10 cellular contexts compared by ENCODE assay signal in the genomic region with DNA sequence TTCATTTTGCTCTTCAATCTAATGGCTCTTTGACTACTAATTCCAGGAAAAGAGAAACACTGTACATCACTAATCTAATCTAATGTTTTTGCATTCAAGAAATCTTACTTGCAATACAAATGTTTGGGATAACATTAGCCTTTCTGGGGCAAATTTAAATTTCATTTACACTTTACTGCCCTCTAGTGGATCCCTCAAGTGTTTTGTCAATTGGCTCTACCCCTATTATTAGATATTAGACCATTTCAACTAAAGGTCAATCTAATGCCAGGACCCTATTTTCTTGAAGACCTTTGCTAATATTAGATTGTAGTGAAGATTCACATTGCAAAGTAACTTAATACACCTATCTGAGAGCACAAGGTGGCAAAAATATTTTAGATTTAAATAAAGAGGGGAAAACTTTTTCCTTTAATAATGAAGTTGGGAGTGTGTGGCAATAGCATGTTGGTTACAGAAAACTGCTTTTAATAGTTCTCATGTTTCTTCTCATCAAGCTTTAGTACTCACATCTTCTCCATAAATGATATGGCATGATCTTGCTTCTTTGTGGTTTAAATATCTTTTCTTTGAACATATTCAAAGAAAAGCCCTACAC. TPM values are rescaled to one million over a fixed set of nuclear protein-coding genes. Genes with fewer than 3 reads are reported as not detected.
DNase-seq lines count a peak whose midpoint lies in the region; ATAC-seq, FAIRE-seq and TF ChIP-seq lines count a peak whose summit lies in the region.
"Had no signal": no experiment of that assay in that cellular context is flagged by ENCODE, and none has a peak within 500 bp of the region (broad histone marks: within the 10 kb centered on the region; RNA-seq: fewer than 3 reads in every experiment).

No MANE protein-coding gene starts in this region.

- no peak overlapping the region for H3K27ac ChIP-seq in keratinocyte (ENCODE audit: control insufficient read depth, insufficient read depth, low read length)
- H3K27ac ChIP-seq: SJSA1 had no signal

- H4K20me1 ChIP-seq in keratinocyte (ENCODE audit: control insufficient read depth, extremely low read depth, insufficient read depth, low read length): no peaks in the 10 kb centered on the region

- H3K27ac Mint-ChIP-seq in WTC11: no peak overlapping the region
- no peak overlapping the region for H3K27ac Mint-ChIP-seq in activated naive CD4-positive, alpha-beta T cell treated with anti-CD3 and anti-CD28 coated beads, Interleukin-2, amount 10 ng/mL, durations not matched to agents 7 days and 5 days
- H3K27ac Mint-ChIP-seq: naive thymus-derived CD8-positive, alpha-beta T cell had no signal

- POLR2A ChIA-PET in WTC11 (lab: Charles Lee): no interaction called here

- DNase-seq in G401 (ENCODE audit: low spot score) (peak; percentile 64), LoVo (ENCODE audit: low spot score) (peak; percentile 61), WTC11 (ENCODE audit: low spot score) (no peak), keratinocyte (ENCODE audit: low read depth, low spot score) (no peak)
- no peak for DNase-seq in activated naive CD4-positive, alpha-beta T cell treated with anti-CD3 and anti-CD28 coated beads, Interleukin-2, amount 10 ng/mL, durations not matched to agents 7 days and 5 days

- no peaks in the 10 kb centered on the region for H3K79me2 ChIP-seq in keratinocyte (ENCODE audit: control insufficient read depth, insufficient read depth, low read length)

- H3K9me3 ChIP-seq in keratinocyte (ENCODE audit: control insufficient read depth, low read depth, low read length): no peaks in the 10 kb centered on the region
- H3K9me3 ChIP-seq: SJSA1 had no signal

- dilution Hi-C loops in keratinocyte (cut with MboI; ENCODE audit: extremely low pct_ligation_motif_present, low sequenced_read_pairs): no loop called here

- H3K9me3 Mint-ChIP-seq in WTC11: no peaks in the 10 kb centered on the region
- H3K9me3 Mint-ChIP-seq in activated naive CD4-positive, alpha-beta T cell treated with anti-CD3 and anti-CD28 coated beads, Interleukin-2, amount 10 ng/mL, durations not matched to agents 7 days and 5 days: no peaks in the 10 kb centered on the region
- H3K9me3 Mint-ChIP-seq: naive thymus-derived CD8-positive, alpha-beta T cell had no signal

- H3K4me1 ChIP-seq in keratinocyte (ENCODE audit: control insufficient read depth, extremely low read depth, insufficient read depth, low read length): peaks cover 15% of the 10 kb centered on the region

- H2AFZ ChIP-seq in keratinocyte (ENCODE audit: control insufficient read depth, low read length): no peak overlapping the region

- H3K9ac ChIP-seq in keratinocyte (ENCODE audit: control insufficient read depth, extremely low read depth, insufficient read depth, low read length): no peak overlapping the region

- H3K27me3 ChIP-seq in keratinocyte (ENCODE audit: control insufficient read depth, extremely low read depth, insufficient read depth, low read length): peaks cover 5% of the 10 kb centered on the region

- peaks cover 34% of the 10 kb centered on the region for H3K27me3 Mint-ChIP-seq in WTC11 (ENCODE audit: low read depth)
- H3K27me3 Mint-ChIP-seq in activated naive CD4-positive, alpha-beta T cell treated with anti-CD3 and anti-CD28 coated beads, Interleukin-2, amount 10 ng/mL, durations not matched to agents 7 days and 5 days: peaks cover 29% of the 10 kb centered on the region

- CTCF ChIA-PET in WTC11 (lab: Charles Lee): interaction anchor here (1.0 to 2.0 kb wide), 3 partner anchors 11 to 235 kb away, joined by 4 to 9 read pairs (median 6); a partner anchor contains a TSS
- CTCF ChIA-PET in activated naive CD4-positive, alpha-beta T cell treated with anti-CD3 and anti-CD28 coated beads, Interleukin-2, amount 10 ng/mL, durations not matched to agents 7 days and 5 days (lab: Charles Lee): interaction anchor here (0.8 to 1.4 kb wide), 10 partner anchors 10 to 238 kb away, joined by 3 to 5 read pairs (median 3); a partner anchor contains a TSS

- ATAC-seq in WTC11: no peak
- ATAC-seq in GM18505 (IDR thresholded peaks at IDR 0.05; ENCODE audit: unreplicated experiment): no peak
- no peak for ATAC-seq in HG03469 (IDR thresholded peaks at IDR 0.05; ENCODE audit: unreplicated experiment)
- no peak for ATAC-seq in HG03039 (IDR thresholded peaks at IDR 0.05; ENCODE audit: unreplicated experiment)
- ATAC-seq: naive thymus-derived CD8-positive, alpha-beta T cell had no signal

- no peak overlapping the region for H3K4me2 ChIP-seq in keratinocyte (ENCODE audit: control insufficient read depth, extremely low read depth, insufficient read depth, low read depth, low read length)

- no peaks in the 10 kb centered on the region for H3K36me3 Mint-ChIP-seq in WTC11
- no peaks in the 10 kb centered on the region for H3K36me3 Mint-ChIP-seq in activated naive CD4-positive, alpha-beta T cell treated with anti-CD3 and anti-CD28 coated beads, Interleukin-2, amount 10 ng/mL, durations not matched to agents 7 days and 5 days

- H3K9me1 ChIP-seq in keratinocyte (ENCODE audit: control insufficient read depth, extremely low read depth, insufficient read depth, low read length): no peaks in the 10 kb centered on the region

- no peak for FAIRE-seq in keratinocyte (lab: Jason Lieb, UNC)

- TF ChIP-seq CTCF in WTC11 (IDR thresholded peaks at IDR 0.05) (peak; percentile 47), keratinocyte (optimal IDR thresholded peaks at IDR 0.05 in 1 of 3, IDR thresholded peaks at IDR 0.05 in 1 of 3, conservative IDR thresholded peaks at IDR 0.05 in 1 of 3; ENCODE audit: extremely low read depth in 1 of 3, insufficient read depth in 2 of 3, low read length in 3 of 3) (peak in 2 of 3 experiments; percentile 39 to 41)

- H3K4me3 Mint-ChIP-seq in WTC11: no peak overlapping the region
- no peak overlapping the region for H3K4me3 Mint-ChIP-seq in activated naive CD4-positive, alpha-beta T cell treated with anti-CD3 and anti-CD28 coated beads, Interleukin-2, amount 10 ng/mL, durations not matched to agents 7 days and 5 days
- H3K4me3 Mint-ChIP-seq: naive thymus-derived CD8-positive, alpha-beta T cell had no signal

- in situ Hi-C loops in G401 (cut with HindIII; ENCODE audit: low sequenced_read_pairs): no loop called here

- H3K36me3 ChIP-seq in keratinocyte (ENCODE audit: control insufficient read depth in 2 of 2, extremely low read depth in 1 of 2, insufficient read depth in 2 of 2, low read length in 2 of 2): no peaks in the 10 kb centered on the region
- H3K36me3 ChIP-seq: SJSA1 had no signal

- H3K4me3 ChIP-seq in keratinocyte (ENCODE audit: control insufficient read depth in 2 of 3, extremely low read depth in 1 of 3, insufficient read depth in 2 of 3, low read depth in 1 of 3, low read length in 3 of 3): no peak overlapping the region
- H3K4me3 ChIP-seq: SJSA1 had no signal

- TF ChIP-seq POLR2A in GM18505 (IDR thresholded peaks at IDR 0.05; ENCODE audit: borderline replicate concordance, extremely low read depth, insufficient read depth, insufficient read length): no peak

- peaks cover 10% of the 10 kb centered on the region for H3K4me1 Mint-ChIP-seq in WTC11
- H3K4me1 Mint-ChIP-seq in activated naive CD4-positive, alpha-beta T cell treated with anti-CD3 and anti-CD28 coated beads, Interleukin-2, amount 10 ng/mL, durations not matched to agents 7 days and 5 days: peaks cover 15% of the 10 kb centered on the region

TF ChIP-seq in WTC11, 78 proteins besides CTCF, POLR2A, EP300 and RAD21 (continues in another document):
- TF ChIP-seq, protein P1, sequence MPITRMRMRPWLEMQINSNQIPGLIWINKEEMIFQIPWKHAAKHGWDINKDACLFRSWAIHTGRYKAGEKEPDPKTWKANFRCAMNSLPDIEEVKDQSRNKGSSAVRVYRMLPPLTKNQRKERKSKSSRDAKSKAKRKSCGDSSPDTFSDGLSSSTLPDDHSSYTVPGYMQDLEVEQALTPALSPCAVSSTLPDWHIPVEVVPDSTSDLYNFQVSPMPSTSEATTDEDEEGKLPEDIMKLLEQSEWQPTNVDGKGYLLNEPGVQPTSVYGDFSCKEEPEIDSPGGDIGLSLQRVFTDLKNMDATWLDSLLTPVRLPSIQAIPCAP (CRISPR knock-in tag; IDR thresholded peaks at IDR 0.05): no peak
- TF ChIP-seq, protein P2, sequence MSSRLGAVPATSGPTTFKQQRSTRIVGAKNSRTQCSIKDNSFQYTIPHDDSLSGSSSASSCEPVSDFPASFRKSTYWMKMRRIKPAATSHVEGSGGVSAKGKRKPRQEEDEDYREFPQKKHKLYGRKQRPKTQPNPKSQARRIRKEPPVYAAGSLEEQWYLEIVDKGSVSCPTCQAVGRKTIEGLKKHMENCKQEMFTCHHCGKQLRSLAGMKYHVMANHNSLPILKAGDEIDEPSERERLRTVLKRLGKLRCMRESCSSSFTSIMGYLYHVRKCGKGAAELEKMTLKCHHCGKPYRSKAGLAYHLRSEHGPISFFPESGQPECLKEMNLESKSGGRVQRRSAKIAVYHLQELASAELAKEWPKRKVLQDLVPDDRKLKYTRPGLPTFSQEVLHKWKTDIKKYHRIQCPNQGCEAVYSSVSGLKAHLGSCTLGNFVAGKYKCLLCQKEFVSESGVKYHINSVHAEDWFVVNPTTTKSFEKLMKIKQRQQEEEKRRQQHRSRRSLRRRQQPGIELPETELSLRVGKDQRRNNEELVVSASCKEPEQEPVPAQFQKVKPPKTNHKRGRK (CRISPR knock-in tag; IDR thresholded peaks at IDR 0.05; ENCODE audit: borderline replicate concordance): no peak

RNA-seq across cellular contexts. Expression of a gene that starts 5.0 kb away (rescaled TPM):
- not detected in 2 replicates for total RNA-seq in G401 (2014; rRNA removed; shearing (Covaris generic))
- total RNA-seq in WTC11 (2021): 0.32 to 0.42 TPM (median 0.41 TPM) in 3 replicates
- not detected in 3 replicates for polyA plus RNA-seq in keratinocyte
- not detected for polyA plus RNA-seq in keratinocyte (2011; ENCODE audit: low read depth)
- polyA plus RNA-seq in keratinocyte (2011; cell fraction: cytosol; rRNA removed): not detected in 2 replicates
- polyA plus RNA-seq in keratinocyte (2011; cell fraction: nucleus; rRNA removed): 0.04 TPM in 1 of 2 replicates, not detected in the other
- not detected in 2 replicates for polyA plus RNA-seq in keratinocyte (2012; ENCODE audit: low replicate concordance)
- polyA minus RNA-seq in keratinocyte: 0.06 TPM in 1 of 3 replicates, not detected in the others
- not detected for polyA minus RNA-seq in keratinocyte (2011; cell fraction: cytosol; rRNA and poly(A)+ RNA removed)
- polyA minus RNA-seq in keratinocyte (2011; cell fraction: nucleus; rRNA and poly(A)+ RNA removed): not detected in 2 replicates
- total RNA-seq: naive thymus-derived CD8-positive, alpha-beta T cell; SJSA1 had no signal
- polyA plus RNA-seq: naive thymus-derived CD8-positive, alpha-beta T cell had no signal

RNA-seq across cellular contexts. Expression of a gene that starts 11.6 kb away (rescaled TPM):
- total RNA-seq in G401 (2014; rRNA removed; shearing (Covaris generic)): 11.2 and 23.4 TPM in 2 replicates
- total RNA-seq in WTC11 (2021): 20.9 to 23.5 TPM (median 21.6 TPM) in 3 replicates
- 7.4 to 13.5 TPM (median 13.1 TPM) in 3 replicates for polyA plus RNA-seq in keratinocyte
- 5.2 TPM for polyA plus RNA-seq in keratinocyte (2011; ENCODE audit: low read depth)
- 3.2 and 4.3 TPM in 2 replicates for polyA plus RNA-seq in keratinocyte (2011; cell fraction: cytosol; rRNA removed)
- 26.0 and 37.1 TPM in 2 replicates for polyA plus RNA-seq in keratinocyte (2011; cell fraction: nucleus; rRNA removed)
- 8.0 and 9.4 TPM in 2 replicates for polyA plus RNA-seq in keratinocyte (2012; ENCODE audit: low replicate concordance)
- polyA minus RNA-seq in keratinocyte: 11.5 to 62.8 TPM (median 50.2 TPM) in 3 replicates
- 12.5 TPM for polyA minus RNA-seq in keratinocyte (2011; cell fraction: cytosol; rRNA and poly(A)+ RNA removed)
- polyA minus RNA-seq in keratinocyte (2011; cell fraction: nucleus; rRNA and poly(A)+ RNA removed): 115 and 184 TPM in 2 replicates

Comparison
In these comparisons a context has a peak if more than half of its experiments do, and no peak if none do; other contexts are left out.
1. DNase-seq: peak in G401 (single experiment) and LoVo (single experiment); none in WTC11 (single experiment), keratinocyte (single experiment) and activated naive CD4-positive, alpha-beta T cell treated with anti-CD3 and anti-CD28 coated beads, Interleukin-2, amount 10 ng/mL, durations not matched to agents 7 days and 5 days (single experiment).